Comparison of ENCODE assay signal across 12 cellular contexts in genomic region chr9:101451498-101451897, GRCh38. TPM values are rescaled to one million over a fixed set of nuclear protein-coding genes. Genes with fewer than 3 reads are reported as not detected.
"Had no signal": no experiment of that assay in that cellular context is flagged by ENCODE, and none has a peak within 500 bp of the region (broad histone marks: within the 10 kb centered on the region; RNA-seq: fewer than 3 reads in every experiment).

No MANE protein-coding gene starts in this region.

- H3K4me3 ChIP-seq: GM23248, GM23338, HAP-1 had no signal

- FAIRE-seq: H1, H54 had no signal

- H2AFZ ChIP-seq: GM23248, GM23338 had no signal

- H3K27ac ChIP-seq: GM23248 had no signal

- H3K4me2 ChIP-seq: GM23338 had no signal

- H3K9ac ChIP-seq: GM23248 had no signal

- H3K36me3 ChIP-seq: HAP-1 had no signal

- ATAC-seq: GM23338, HCT116 had no signal

- H3K4me1 ChIP-seq: HAP-1 had no signal

- DNase-seq: GM23248, GOT3, H7, H9, HCEC 1CT, HFFc6 had no signal

- H3K9me3 ChIP-seq: HAP-1 had no signal

RNA-seq across cellular contexts. Expression of gene ALDOB, which starts 15.9 kb away (rescaled TPM):
- total RNA-seq: GM23248, GM23338, H1, H4, H7, H9, HFFc6 had no signal
- polyA plus RNA-seq: GM23338, H1 had no signal
